ENCODE assay signal across 1 cellular context in the genomic region with DNA sequence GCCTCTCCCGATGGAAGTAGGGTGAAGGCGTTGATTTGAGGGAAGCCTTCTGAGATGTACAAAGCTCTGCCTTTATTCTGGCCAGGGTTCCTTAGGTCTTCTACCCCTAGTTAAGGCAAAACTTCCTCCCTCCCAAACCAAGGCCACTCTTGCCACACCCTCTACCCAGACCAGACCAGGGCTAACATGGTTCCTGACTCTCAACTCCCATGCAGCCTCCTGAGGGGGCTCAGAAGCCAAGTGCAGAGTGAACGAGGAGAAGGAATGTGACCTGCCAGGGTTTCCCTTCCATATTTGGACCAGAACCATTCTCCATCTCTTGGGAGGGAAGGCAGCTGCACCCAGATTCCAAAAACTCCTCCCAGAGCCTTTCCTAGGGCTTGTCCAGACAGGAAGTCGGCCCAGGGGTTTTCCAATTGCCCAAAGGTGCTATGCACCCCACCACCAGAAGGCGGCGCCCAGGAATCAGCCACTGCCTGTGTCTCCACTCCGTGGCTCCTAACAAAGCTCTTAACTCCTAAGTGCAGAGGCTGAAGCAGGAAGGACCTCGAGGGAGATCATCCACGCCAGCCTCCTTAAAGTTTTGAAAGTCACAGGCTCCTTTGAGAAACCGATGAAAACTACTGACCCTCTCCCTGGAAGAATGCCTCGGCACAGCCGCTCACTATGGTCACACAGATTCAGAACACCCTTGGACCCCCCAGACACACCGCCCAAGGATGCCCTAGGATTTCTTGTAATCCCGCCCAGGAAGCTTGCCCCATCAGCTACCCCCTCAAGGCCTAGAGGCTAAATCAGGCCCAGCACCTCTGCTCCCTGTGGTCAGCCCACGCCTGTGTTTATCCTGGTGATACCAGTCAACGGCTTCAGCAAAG.
TF ChIP-seq lines count a peak whose summit lies in the region.

No MANE protein-coding gene starts in this region.

TF ChIP-seq in HepG2, 621 proteins besides CTCF, POLR2A, EP300 and RAD21 (continued from another document):
- TF ChIP-seq ELF1 (CRISPR knock-in tag; IDR thresholded peaks at IDR 0.05), result 0 out of 2 replicates have a peak, but pooled peaks have one; percentile 32
- TF ChIP-seq GABPB1 (CRISPR knock-in tag; IDR thresholded peaks at IDR 0.05), result peak; percentile 28; the same call in 1 of the 2 replicates
- TF ChIP-seq SSRP1 (CRISPR knock-in tag; IDR thresholded peaks at IDR 0.05), result no peak
- TF ChIP-seq, protein P1, sequence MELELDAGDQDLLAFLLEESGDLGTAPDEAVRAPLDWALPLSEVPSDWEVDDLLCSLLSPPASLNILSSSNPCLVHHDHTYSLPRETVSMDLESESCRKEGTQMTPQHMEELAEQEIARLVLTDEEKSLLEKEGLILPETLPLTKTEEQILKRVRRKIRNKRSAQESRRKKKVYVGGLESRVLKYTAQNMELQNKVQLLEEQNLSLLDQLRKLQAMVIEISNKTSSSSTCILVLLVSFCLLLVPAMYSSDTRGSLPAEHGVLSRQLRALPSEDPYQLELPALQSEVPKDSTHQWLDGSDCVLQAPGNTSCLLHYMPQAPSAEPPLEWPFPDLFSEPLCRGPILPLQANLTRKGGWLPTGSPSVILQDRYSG (CRISPR knock-in tag; IDR thresholded peaks at IDR 0.05), result no peak
- no peak for TF ChIP-seq GPN1 (CRISPR knock-in tag; IDR thresholded peaks at IDR 0.05; ENCODE audit: borderline replicate concordance)
TF ChIP-seq in HepG2: peak in this region for 6.
